9 cellular contexts compared by ENCODE assay signal in the genomic region with DNA sequence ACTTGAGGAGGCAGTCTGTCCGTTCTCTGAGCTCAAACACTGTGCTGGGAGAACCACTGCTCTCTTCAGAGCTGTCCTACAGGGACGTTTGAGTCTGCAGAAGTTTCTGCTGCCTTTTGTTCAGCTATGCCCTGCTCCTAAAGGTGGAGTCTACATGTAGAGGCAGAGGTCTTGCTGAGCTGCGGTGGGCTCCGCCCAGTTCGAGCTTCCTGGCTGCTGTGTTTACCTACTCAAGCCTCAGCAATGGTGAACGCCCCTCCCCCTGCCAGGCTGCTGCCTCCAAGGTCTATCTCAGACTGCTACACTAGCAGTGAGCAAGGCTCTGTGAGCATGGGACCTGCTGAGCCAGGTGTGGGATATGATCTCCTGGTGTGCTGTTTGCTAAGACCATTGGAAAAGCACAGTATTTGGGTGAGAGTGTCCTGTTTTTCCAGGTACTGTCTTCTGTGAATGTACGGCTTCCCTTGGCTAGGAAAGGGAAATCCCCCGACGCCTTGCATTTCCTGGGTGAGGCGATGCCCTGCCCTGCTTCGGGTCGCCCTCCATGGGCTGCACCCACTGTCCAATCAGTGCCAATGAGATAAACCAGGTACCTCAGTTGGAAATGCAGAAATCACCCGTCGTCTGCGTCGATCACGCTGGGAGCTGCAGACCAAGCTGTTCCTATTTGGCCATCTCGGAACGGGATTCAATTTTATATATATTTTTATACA. TPM values are rescaled to one million over a fixed set of nuclear protein-coding genes. Genes with fewer than 3 reads are reported as not detected.
DNase-seq lines count a peak whose midpoint lies in the region; ATAC-seq and TF ChIP-seq lines count a peak whose summit lies in the region.
"Had no signal": no experiment of that assay in that cellular context is flagged by ENCODE, and none has a peak within 500 bp of the region (broad histone marks: within the 10 kb centered on the region; RNA-seq: fewer than 3 reads in every experiment).

No MANE protein-coding gene starts in this region.

- peaks cover 5% of the 10 kb centered on the region; the same call in 1 of the 2 replicates for H3K4me1 ChIP-seq in Caco-2
- no peaks in the 10 kb centered on the region for H3K4me1 ChIP-seq in psoas muscle

- no peak overlapping the region for H3K27ac ChIP-seq in psoas muscle
- H3K27ac ChIP-seq: neutrophil had no signal

- POLR2A ChIA-PET in Caco-2 (lab: Charles Lee): no interaction called here

- H3K36me3 Mint-ChIP-seq in Caco-2 (ENCODE audit: insufficient read depth, unreplicated experiment): peaks cover 7% of the 10 kb centered on the region

- H3K9me3 ChIP-seq in Caco-2 (no peaks in the 10 kb centered on the region), psoas muscle (no peaks in the 10 kb centered on the region)
- H3K9me3 ChIP-seq: neutrophil had no signal

- CTCF ChIA-PET in Caco-2 (lab: Charles Lee): interaction anchor here (0.6 kb wide), 1 partner anchor 46 kb away, joined by 3 read pairs; no protein-coding TSS in a partner anchor

- H3K36me3 ChIP-seq in Caco-2 (ENCODE audit: control insufficient read depth, insufficient read depth, low read length) (no peaks in the 10 kb centered on the region), psoas muscle (ENCODE audit: insufficient read depth in 1 of 2, low read depth in 1 of 2) (peaks cover 0 to 27% of the 10 kb centered on the region in 2 donors)

- BruUV-seq in Caco-2 (replicated peaks; lab: Mats Ljungman, UMichigan): no TSS peak

- intact Hi-C loops in Caco-2 (cut with micrococcal nuclease; ENCODE audit: unreplicated experiment): no loop called here
- intact Hi-C loops in psoas muscle (cut with DNase I): no loop called here

- TF ChIP-seq CTCF in Caco-2 (IDR thresholded peaks at IDR 0.05; ENCODE audit: insufficient read depth in 1 of 2, low read depth in 1 of 2, low read length in 1 of 2, severe bottlenecking in 1 of 2, unreplicated experiment in 1 of 2) (no peak), psoas muscle (IDR thresholded peaks at IDR 0.05) (no peak), GM13977 (IDR thresholded peaks at IDR 0.05; ENCODE audit: extremely low read depth, insufficient read depth, missing control alignments) (no peak)

- no peaks in the 10 kb centered on the region for H3K27me3 Mint-ChIP-seq in Caco-2 (ENCODE audit: insufficient read depth, unreplicated experiment)

- WGBS in psoas muscle, 3 donors: 88 to 90% (median 89%) methylated on average over 19 of the region's 19 CpGs

- H3K4me1 Mint-ChIP-seq in Caco-2 (ENCODE audit: low read depth, unreplicated experiment): no peaks in the 10 kb centered on the region

- H3K4me3 Mint-ChIP-seq in Caco-2 (ENCODE audit: unreplicated experiment): no peak overlapping the region

- H3K4me3 ChIP-seq in Caco-2 (ENCODE audit: low read depth, low read length): no peak overlapping the region
- H3K4me3 ChIP-seq in psoas muscle: no peak overlapping the region

- H3K27me3 ChIP-seq in Caco-2 (replicated peaks; ENCODE audit: control insufficient read depth, insufficient read depth, low read length) (no peaks in the 10 kb centered on the region), psoas muscle (ENCODE audit: insufficient read depth in 3 of 3, low read length in 2 of 3) (no peaks in the 10 kb centered on the region)
- H3K27me3 ChIP-seq: neutrophil had no signal

- ATAC-seq in psoas muscle (no peak), HG02870 (IDR thresholded peaks at IDR 0.05; ENCODE audit: unreplicated experiment) (no peak)

- DNase-seq in Caco-2: peak; percentile 44 to 73
- peak; percentile 56 for DNase-seq in T-helper 9 cell
- peak; percentile 15 for DNase-seq in activated naive CD8-positive, alpha-beta T cell treated with anti-CD3 and anti-CD28 coated beads, Interleukin-2, amount 50 U/mL, for 16 hours (ENCODE audit: low read depth, low spot score)
- DNase-seq in stimulated activated CD4-positive, alpha-beta T cell treated with anti-CD3 and anti-CD28 coated beads, Interleukin-12 subunit alpha, Interleukin-12 subunit beta, amount 100 ng/mL, for 48 hours (ENCODE audit: low read depth in 2 of 3, low spot score in 1 of 3): peak in 2 of 3 donors; percentile 18 to 26
- DNase-seq in psoas muscle: no peak
- no peak for DNase-seq in GM13977 (ENCODE audit: low spot score)
- DNase-seq in NCI-H1092 treated with DMSO at 0.1 percent for 48 hours (lab: John Stamatoyannopoulos, UW): no peak

- in situ Hi-C loops in GM13977 (cut with MboI; ENCODE audit: low pct_unique_long_range_greater_than_20kb, low sequenced_read_pairs, unreplicated experiment): no loop called here

- no peak overlapping the region for H3K27ac Mint-ChIP-seq in Caco-2 (ENCODE audit: unreplicated experiment)

- H3K9me3 Mint-ChIP-seq in Caco-2 (ENCODE audit: unreplicated experiment): no peaks in the 10 kb centered on the region

RNA-seq across cellular contexts. Expression of gene CNTRL, which starts 58.5 kb away (rescaled TPM):
- total RNA-seq in Caco-2 (2022) (12.0 and 14.9 TPM in 2 replicates), psoas muscle (1 to 10 TPM; 1.3 to 2.4 (median 1.6) TPM)
- 1 to 10 TPM in 2 of 3 donors, under 1 TPM in 1; 1.00 to 1.2 (median 1.2) TPM for polyA plus RNA-seq in psoas muscle

Comparison
In these comparisons a context has a peak if more than half of its experiments do, and no peak if none do; other contexts are left out.
1. DNase-seq: peak in Caco-2 (2 of 2), T-helper 9 cell (single experiment), activated naive CD8-positive, alpha-beta T cell treated with anti-CD3 and anti-CD28 coated beads, Interleukin-2, amount 50 U/mL, for 16 hours (single experiment) and stimulated activated CD4-positive, alpha-beta T cell treated with anti-CD3 and anti-CD28 coated beads, Interleukin-12 subunit alpha, Interleukin-12 subunit beta, amount 100 ng/mL, for 48 hours (2 of 3); none in psoas muscle (0 of 2), GM13977 (single experiment) and NCI-H1092 treated with DMSO at 0.1 percent for 48 hours (single experiment).